In the genomic region with DNA sequence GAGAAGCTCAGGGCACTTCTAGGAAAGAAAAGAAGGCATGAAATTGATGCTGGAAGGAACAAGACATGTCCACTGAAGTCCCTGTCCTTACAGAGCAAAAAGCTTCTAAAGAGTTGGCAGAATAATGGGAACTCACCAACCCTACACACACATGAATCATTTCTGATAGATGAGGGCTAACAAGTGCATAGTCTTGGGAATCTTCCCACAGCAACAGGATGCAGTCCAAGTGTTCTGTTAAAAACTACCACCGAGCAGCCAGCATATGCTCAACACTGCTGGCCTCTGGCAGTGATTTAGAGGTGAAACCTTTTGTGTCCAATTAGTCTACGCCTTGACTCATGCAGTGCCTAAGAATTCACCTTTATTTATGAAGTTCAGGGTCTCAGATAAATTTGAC, we compare ENCODE assay signal across 20 cellular contexts. TPM values are rescaled to one million over a fixed set of nuclear protein-coding genes. Genes with fewer than 3 reads are reported as not detected.
DNase-seq lines count a peak whose midpoint lies in the region; ATAC-seq, FAIRE-seq and TF ChIP-seq lines count a peak whose summit lies in the region.
"Had no signal": no experiment of that assay in that cellular context is flagged by ENCODE, and none has a peak within 500 bp of the region (broad histone marks: within the 10 kb centered on the region; RNA-seq: fewer than 3 reads in every experiment).

No MANE protein-coding gene starts in this region.

- H3K4me3 ChIP-seq in right cardiac atrium (ENCODE audit: low read length) (no peak overlapping the region), uterus (no peak overlapping the region)
- H3K4me3 ChIP-seq: BLaER1 had no signal

- H3K36me3 ChIP-seq in uterus = no peaks in the 10 kb centered on the region
- H3K36me3 ChIP-seq: BLaER1 had no signal

- no peak for FAIRE-seq in RCC 7860 (lab: Jason Lieb, UNC)

- H3K9me3 ChIP-seq in right cardiac atrium (ENCODE audit: control insufficient read depth, low read length) = no peaks in the 10 kb centered on the region
- no peaks in the 10 kb centered on the region for H3K9me3 ChIP-seq in uterus
- H3K9me3 ChIP-seq: BLaER1 had no signal

- peak; percentile 34 for DNase-seq in M059J (ENCODE audit: low read depth)
- peak; percentile 71 for DNase-seq in cerebellum (ENCODE audit: low spot score)
- DNase-seq in right cardiac atrium = no peak
- DNase-seq in uterus = peak in 1 of 2 donors; percentile 24
- DNase-seq in RCC 7860 (ENCODE audit: low spot score) = no peak
- no peak for DNase-seq in NCI-H1930 (lab: John Stamatoyannopoulos, UW)
- DNase-seq: activated CD4-positive, alpha-beta T cell treated with anti-CD3 and anti-CD28 coated beads, Interleukin-2, amount 50 U/mL, for 4 hours; activated naive CD4-positive, alpha-beta T cell treated with Interleukin-2 at 50 U/mL for 16 hours; activated T-cell treated with anti-CD3 and anti-CD28 coated beads for 4 hours; GF-D8; KBM-7; left colon; NCI-H1092; NK-92 treated with Interleukin-12 subunit alpha and Interleukin-12 subunit beta, amount 100 ng/mL, for 24 hours; nucleus accumbens; stimulated activated CD4-positive, alpha-beta T cell treated with anti-CD3 and anti-CD28 coated beads, Interleukin-4, amount 100 ng/mL, for 1 hour; T-cell had no signal

- TF ChIP-seq POLR2A in uterus (IDR thresholded peaks at IDR 0.05) = no peak

- no peaks in the 10 kb centered on the region for H3K27me3 ChIP-seq in right cardiac atrium (ENCODE audit: control insufficient read depth, insufficient read depth)
- H3K27me3 ChIP-seq in uterus = no peaks in the 10 kb centered on the region
- H3K27me3 ChIP-seq: BLaER1 had no signal

- intact Hi-C loops in right cardiac atrium (cut with DNase I) (no loop called here), uterus (cut with DNase I; ENCODE audit: low total_unique reads) (no loop called here)

- 26% methylated on average over 2 of the region's 2 CpGs for WGBS in right cardiac atrium

- TF ChIP-seq CTCF in uterus (IDR thresholded peaks at IDR 0.05) = no peak

- peaks cover 6% of the 10 kb centered on the region for H3K4me1 ChIP-seq in right cardiac atrium (ENCODE audit: control insufficient read depth, insufficient read depth, low read length)
- no peaks in the 10 kb centered on the region for H3K4me1 ChIP-seq in uterus
- H3K4me1 ChIP-seq: BLaER1 had no signal

- peak; percentile 89 to 91 for ATAC-seq in right cardiac atrium
- ATAC-seq in GM19395 (IDR thresholded peaks at IDR 0.05; ENCODE audit: unreplicated experiment) = no peak
- ATAC-seq: left colon, T-cell had no signal

- H3K27ac ChIP-seq in right cardiac atrium (ENCODE audit: low read length) (no peak overlapping the region), uterus (peak overlapping the region; percentile 3 to 13)
- H3K27ac ChIP-seq: BLaER1, RWPE1 had no signal

RNA-seq across cellular contexts. Expression of a gene that starts 44.9 kb away (rescaled TPM):
- 1.6 and 1.8 TPM in 2 replicates for total RNA-seq in M059J (2014; rRNA removed; shearing (Covaris generic))
- total RNA-seq in cerebellum (16.2 TPM), right cardiac atrium (10 to 100 TPM; 10.2 to 20.3 (median 16.2) TPM), uterus (10 to 100 TPM; 13.6 to 40.8 (median 25.0) TPM)
- 9.6 TPM for polyA plus RNA-seq in right cardiac atrium
- total RNA-seq: T-cell had no signal

Comparison
In these comparisons a context has a peak if more than half of its experiments do, and no peak if none do; other contexts are left out.
1. DNase-seq: peak in M059J (single experiment) and cerebellum (single experiment); none in right cardiac atrium (0 of 3), RCC 7860 (single experiment) and NCI-H1930 (0 of 2).